ENCODE assay signal across 15 cellular contexts in the genomic region with DNA sequence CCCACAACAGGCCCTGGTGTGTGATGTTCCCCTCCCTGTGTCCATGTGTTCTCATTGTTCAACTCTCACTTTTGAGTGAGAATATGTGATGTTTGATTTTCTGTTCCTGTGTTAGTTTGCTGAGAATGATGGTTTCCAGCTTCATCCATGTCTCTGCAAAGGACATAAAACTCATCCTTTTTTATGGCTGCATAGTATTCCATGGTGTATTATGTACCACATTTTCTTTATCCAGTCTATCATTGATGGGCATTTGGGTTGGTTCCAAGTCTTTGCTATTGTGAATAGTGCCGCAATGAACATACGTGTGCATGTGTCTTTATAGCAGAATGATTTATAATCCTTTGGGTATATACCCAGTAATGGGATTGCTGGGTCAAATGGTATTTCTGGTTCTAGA. TPM values are rescaled to one million over a fixed set of nuclear protein-coding genes. Genes with fewer than 3 reads are reported as not detected.
"Had no signal": no experiment of that assay in that cellular context is flagged by ENCODE, and none has a peak within 500 bp of the region (broad histone marks: within the 10 kb centered on the region; RNA-seq: fewer than 3 reads in every experiment).

No MANE protein-coding gene starts in this region.

RNA-seq across cellular contexts. Expression of a gene that starts 59.4 kb away (rescaled TPM):
- total RNA-seq: kidney epithelial cell; left cardiac atrium; left colon; left lobe of liver; left ventricle myocardium inferior; left ventricle myocardium superior; liver; lung microvascular endothelial cell; mesenteric fat pad; mesothelial cell of epicardium; mucosa of descending colon; mucosa of gallbladder; myocyte; naive thymus-derived CD4-positive, alpha-beta T cell had no signal
- polyA plus RNA-seq: immature natural killer cell; naive thymus-derived CD4-positive, alpha-beta T cell had no signal
